Comparison of ENCODE assay signal across 8 cellular contexts in the genomic region with DNA sequence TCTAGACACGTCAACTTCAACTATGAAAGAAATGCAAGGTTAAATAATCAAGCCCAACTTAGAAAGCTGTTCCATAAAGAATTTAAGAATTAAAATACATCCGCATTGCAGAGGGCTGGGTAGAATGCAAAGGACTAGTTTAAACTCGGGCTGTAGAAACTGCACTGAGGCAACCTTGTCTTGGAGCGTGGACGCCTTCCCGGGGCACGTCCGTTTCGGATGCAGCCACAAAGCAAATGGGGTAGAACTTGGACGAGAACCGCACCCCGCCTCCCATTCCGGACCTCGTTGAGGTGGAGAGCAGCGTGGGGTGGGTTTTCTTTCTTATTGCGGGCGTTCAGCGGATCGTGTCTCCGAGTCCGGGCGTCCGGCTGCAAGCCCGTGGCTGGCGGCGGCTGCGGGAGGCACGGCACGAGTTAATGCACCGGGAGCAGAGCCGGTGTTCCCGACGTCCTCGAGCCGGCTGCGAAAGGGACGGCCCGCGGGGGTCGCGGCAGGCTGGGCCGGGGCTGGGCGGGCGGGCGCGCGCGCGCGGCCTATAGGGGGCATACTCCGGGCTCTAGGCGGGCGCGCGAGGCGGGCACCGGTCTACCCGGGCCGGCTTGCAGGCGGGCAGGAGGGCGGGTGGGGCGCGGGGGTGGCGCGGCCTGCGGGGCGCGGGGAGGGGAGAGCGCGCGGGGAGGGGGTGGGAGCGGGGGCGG. TPM values are rescaled to one million over a fixed set of nuclear protein-coding genes. Genes with fewer than 3 reads are reported as not detected.
DNase-seq lines count a peak whose midpoint lies in the region; ATAC-seq and TF ChIP-seq lines count a peak whose summit lies in the region.

No MANE protein-coding gene starts in this region.

- H3K79me2 ChIP-seq in Karpas-422 (ENCODE audit: low read length): no peaks in the 10 kb centered on the region

- H4K20me1 ChIP-seq in Karpas-422 (ENCODE audit: insufficient read depth, low read depth, low read length): peaks cover 11% of the 10 kb centered on the region

- H3K27me3 ChIP-seq in Karpas-422 (ENCODE audit: low read length): 0 out of 2 replicates have a peak, but pooled peaks cover 4% of the 10 kb centered on the region

- peak; percentile 6 for ATAC-seq in GM19455 (IDR thresholded peaks at IDR 0.05; ENCODE audit: unreplicated experiment)
- peak; percentile 21 for ATAC-seq in activated B cell treated with CpG ODN at 0.5 μM for 24 hours (ENCODE audit: low read depth)
- ATAC-seq in central memory CD8-positive, alpha-beta T cell (replicated peaks; ENCODE audit: extremely low read depth, poor library complexity, severe bottlenecking): peak; percentile 5
- ATAC-seq in left colon: no peak

- peak overlapping the region; percentile 94 for H3K4me2 ChIP-seq in Karpas-422 (ENCODE audit: low read depth, low read length, poor library complexity, severe bottlenecking)

- H3K27ac Mint-ChIP-seq in activated B cell treated with CpG ODN at 0.5 μM for 24 hours: peak overlapping the region; percentile 96
- peak overlapping the region; percentile 96 for H3K27ac Mint-ChIP-seq in central memory CD8-positive, alpha-beta T cell (ENCODE audit: low read depth)

- H3K9me2 ChIP-seq in Karpas-422 (replicated peaks; ENCODE audit: insufficient read depth, low read length): no peaks in the 10 kb centered on the region

- H3K9ac ChIP-seq in Karpas-422 (ENCODE audit: low read length): peak overlapping the region; percentile 72

- H3K4me1 ChIP-seq in Karpas-422 (ENCODE audit: low read length): peaks cover 42% of the 10 kb centered on the region

- TF ChIP-seq CTCF in activated B cell treated with CpG ODN at 0.5 μM for 24 hours (IDR thresholded peaks at IDR 0.05): no peak

- CTCF ChIA-PET in activated B cell treated with CpG ODN at 0.5 μM for 24 hours (lab: Charles Lee): interaction anchor here (1.4 to 1.8 kb wide), 3 partner anchors 142 to 1103 kb away, joined by 3 to 6 read pairs (median 5); no protein-coding TSS in a partner anchor

- no peaks in the 10 kb centered on the region for H3K9me3 Mint-ChIP-seq in activated B cell treated with CpG ODN at 0.5 μM for 24 hours
- no peaks in the 10 kb centered on the region for H3K9me3 Mint-ChIP-seq in central memory CD8-positive, alpha-beta T cell

- H3K36me3 ChIP-seq in Karpas-422 (ENCODE audit: insufficient read depth, low read length): no peaks in the 10 kb centered on the region

- peaks cover 24% of the 10 kb centered on the region for H3K36me3 Mint-ChIP-seq in activated B cell treated with CpG ODN at 0.5 μM for 24 hours (ENCODE audit: low read depth)
- H3K36me3 Mint-ChIP-seq in central memory CD8-positive, alpha-beta T cell (ENCODE audit: insufficient read depth): peaks cover 29% of the 10 kb centered on the region

- H3K4me1 Mint-ChIP-seq in activated B cell treated with CpG ODN at 0.5 μM for 24 hours: peaks cover 55% of the 10 kb centered on the region
- H3K4me1 Mint-ChIP-seq in central memory CD8-positive, alpha-beta T cell: peaks cover 59% of the 10 kb centered on the region

- POLR2A ChIA-PET in activated B cell treated with CpG ODN at 0.5 μM for 24 hours (lab: Charles Lee): interaction anchor here (0.6 to 4.0 kb wide), 19 partner anchors 13 to 1139 kb away, joined by 3 to 21 read pairs (median 5); no protein-coding TSS in a partner anchor

- H3K4me3 Mint-ChIP-seq in activated B cell treated with CpG ODN at 0.5 μM for 24 hours: peak overlapping the region; percentile 100
- H3K4me3 Mint-ChIP-seq in central memory CD8-positive, alpha-beta T cell: peak overlapping the region; percentile 98

- H3K4me3 ChIP-seq in Karpas-422 (ENCODE audit: low read length): peak overlapping the region; percentile 84

- intact Hi-C loops in activated B cell treated with CpG ODN at 0.5 μM for 24 hours (cut with micrococcal nuclease) (loop anchor here (2.0 to 10.0 kb wide), 14 partner anchors 214 to 1631 kb away; a partner anchor contains a TSS), left colon (cut with DNase I, micrococcal nuclease) (loop anchor here in 1 of 2 donors (5.0 kb wide), 1 partner anchor 194 kb away; no protein-coding TSS in a partner anchor)

- no peaks in the 10 kb centered on the region for H3K9me3 ChIP-seq in Karpas-422 (ENCODE audit: low read length)

- DNase-seq in C1 segment of cervical spinal cord (lab: John Stamatoyannopoulos, UW) (peak in 11 of 14 donors; percentile 53 to 77 (median 68)), Karpas-422 (peak; percentile 68), activated B cell treated with CpG ODN at 0.5 μM for 24 hours (peak; percentile 62), left colon (peak; percentile 51 to 74), globus pallidus (ENCODE audit: low spot score) (no peak)
- peak; percentile 23 to 30 for DNase-seq in central memory CD8-positive, alpha-beta T cell (ENCODE audit: low spot score in 2 of 2)
- peak; percentile 27 to 44 (median 40) for DNase-seq in stimulated activated CD4-positive, alpha-beta T cell treated with anti-CD3 and anti-CD28 coated beads, Interleukin-1b, Interleukin-23, amount 100 ng/mL, for 24 hours (ENCODE audit: low read depth in 4 of 4, low spot score in 1 of 4)

- H2AFZ ChIP-seq in Karpas-422 (ENCODE audit: low read length): peak overlapping the region; percentile 91; the same call in 1 of the 2 replicates

- no peaks in the 10 kb centered on the region for H3K27me3 Mint-ChIP-seq in activated B cell treated with CpG ODN at 0.5 μM for 24 hours
- no peaks in the 10 kb centered on the region for H3K27me3 Mint-ChIP-seq in central memory CD8-positive, alpha-beta T cell

- H3K27ac ChIP-seq in Karpas-422 (ENCODE audit: low read length): no peak overlapping the region

RNA-seq across cellular contexts. Expression of a gene that starts 2.0 kb away (rescaled TPM):
- 2.8 and 5.1 TPM in 2 replicates for total RNA-seq in Karpas-422 (2014; rRNA removed; shearing (Covaris generic); ENCODE audit: low replicate concordance)
- total RNA-seq in activated B cell treated with CpG ODN at 0.5 μM for 24 hours (27.0 and 28.5 TPM in 2 replicates), left colon (10 to 100 TPM in 1 of 2 donors, 1 to 10 TPM in 1; 10.0 to 11.2 TPM)
